In the genomic region with DNA sequence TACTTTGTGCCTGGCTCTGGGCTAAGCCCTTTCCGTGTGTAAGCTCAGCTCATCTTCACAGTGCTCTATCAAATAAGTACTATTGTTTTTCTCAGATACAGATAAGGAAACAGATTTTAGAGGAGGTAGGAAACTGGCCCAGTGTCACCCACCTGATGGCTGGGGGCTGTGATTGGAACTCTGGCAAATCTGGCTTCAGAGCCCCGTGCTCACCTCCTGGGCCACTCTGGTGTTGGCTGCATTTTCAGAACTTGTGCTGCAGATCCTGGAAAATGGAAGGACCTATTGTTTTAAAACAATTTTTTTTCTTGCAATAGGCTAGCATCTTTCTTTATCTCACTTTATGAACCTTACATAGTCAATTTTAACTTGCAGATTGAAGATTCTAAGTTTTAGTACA, we compare ENCODE assay signal across 2 cellular contexts.
TF ChIP-seq lines count a peak whose summit lies in the region.

No MANE protein-coding gene starts in this region.

TF ChIP-seq in HepG2, 621 proteins besides CTCF, POLR2A, EP300 and RAD21:
- TF ChIP-seq GTF2F1 (IDR thresholded peaks at IDR 0.05; ENCODE audit: low read length), result no peak
- TF ChIP-seq TCF12 (IDR thresholded peaks at IDR 0.05), result no peak
- no peak for TF ChIP-seq TCF12 (CRISPR knock-in tag; IDR thresholded peaks at IDR 0.05)
- TF ChIP-seq ZFP36L2 (CRISPR knock-in tag; IDR thresholded peaks at IDR 0.05), result no peak
- TF ChIP-seq SMYD3 (CRISPR knock-in tag; IDR thresholded peaks at IDR 0.05), result no peak
- TF ChIP-seq, protein P1, sequence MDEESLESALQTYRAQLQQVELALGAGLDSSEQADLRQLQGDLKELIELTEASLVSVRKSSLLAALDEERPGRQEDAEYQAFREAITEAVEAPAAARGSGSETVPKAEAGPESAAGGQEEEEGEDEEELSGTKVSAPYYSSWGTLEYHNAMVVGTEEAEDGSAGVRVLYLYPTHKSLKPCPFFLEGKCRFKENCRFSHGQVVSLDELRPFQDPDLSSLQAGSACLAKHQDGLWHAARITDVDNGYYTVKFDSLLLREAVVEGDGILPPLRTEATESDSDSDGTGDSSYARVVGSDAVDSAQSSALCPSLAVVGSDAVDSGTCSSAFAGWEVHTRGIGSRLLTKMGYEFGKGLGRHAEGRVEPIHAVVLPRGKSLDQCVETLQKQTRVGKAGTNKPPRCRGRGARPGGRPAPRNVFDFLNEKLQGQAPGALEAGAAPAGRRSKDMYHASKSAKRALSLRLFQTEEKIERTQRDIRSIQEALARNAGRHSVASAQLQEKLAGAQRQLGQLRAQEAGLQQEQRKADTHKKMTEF (CRISPR knock-in tag; IDR thresholded peaks at IDR 0.05), result no peak
- 0 out of 2 replicates have a peak, but pooled peaks have one; percentile 41 for TF ChIP-seq RBFOX2 (IDR thresholded peaks at IDR 0.05; ENCODE audit: low read depth, low read length)

TF ChIP-seq in WTC11, 78 proteins besides CTCF, POLR2A, EP300 and RAD21:
- TF ChIP-seq RORB (CRISPR knock-in tag; IDR thresholded peaks at IDR 0.05) (no peak), SP1 (CRISPR knock-in tag; conservative IDR thresholded peaks at IDR 0.05) (no peak), ATF1 (CRISPR knock-in tag; IDR thresholded peaks at IDR 0.05) (no peak), MYBL2 (CRISPR knock-in tag; IDR thresholded peaks at IDR 0.05) (no peak), ETV6 (CRISPR knock-in tag; IDR thresholded peaks at IDR 0.05) (no peak), TP53 (CRISPR knock-in tag; IDR thresholded peaks at IDR 0.05) (no peak), CREB1 (CRISPR knock-in tag; IDR thresholded peaks at IDR 0.05) (no peak), NFATC4 (CRISPR knock-in tag; IDR thresholded peaks at IDR 0.05) (no peak), ZNF423 (CRISPR knock-in tag; IDR thresholded peaks at IDR 0.05) (no peak), NFYB (CRISPR knock-in tag; conservative IDR thresholded peaks at IDR 0.05; ENCODE audit: low read depth) (no peak), NR2C2 (CRISPR knock-in tag; IDR thresholded peaks at IDR 0.05) (no peak), ZNF396 (CRISPR knock-in tag; IDR thresholded peaks at IDR 0.05; ENCODE audit: borderline replicate concordance) (no peak), RELA (CRISPR knock-in tag; IDR thresholded peaks at IDR 0.05; ENCODE audit: borderline replicate concordance) (no peak)
- TF ChIP-seq, protein P2, sequence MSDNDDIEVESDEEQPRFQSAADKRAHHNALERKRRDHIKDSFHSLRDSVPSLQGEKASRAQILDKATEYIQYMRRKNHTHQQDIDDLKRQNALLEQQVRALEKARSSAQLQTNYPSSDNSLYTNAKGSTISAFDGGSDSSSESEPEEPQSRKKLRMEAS (CRISPR knock-in tag; IDR thresholded peaks at IDR 0.05), result no peak
- TF ChIP-seq, protein P3, sequence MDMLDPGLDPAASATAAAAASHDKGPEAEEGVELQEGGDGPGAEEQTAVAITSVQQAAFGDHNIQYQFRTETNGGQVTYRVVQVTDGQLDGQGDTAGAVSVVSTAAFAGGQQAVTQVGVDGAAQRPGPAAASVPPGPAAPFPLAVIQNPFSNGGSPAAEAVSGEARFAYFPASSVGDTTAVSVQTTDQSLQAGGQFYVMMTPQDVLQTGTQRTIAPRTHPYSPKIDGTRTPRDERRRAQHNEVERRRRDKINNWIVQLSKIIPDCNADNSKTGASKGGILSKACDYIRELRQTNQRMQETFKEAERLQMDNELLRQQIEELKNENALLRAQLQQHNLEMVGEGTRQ (CRISPR knock-in tag; IDR thresholded peaks at IDR 0.05), result no peak
- TF ChIP-seq, protein P4, sequence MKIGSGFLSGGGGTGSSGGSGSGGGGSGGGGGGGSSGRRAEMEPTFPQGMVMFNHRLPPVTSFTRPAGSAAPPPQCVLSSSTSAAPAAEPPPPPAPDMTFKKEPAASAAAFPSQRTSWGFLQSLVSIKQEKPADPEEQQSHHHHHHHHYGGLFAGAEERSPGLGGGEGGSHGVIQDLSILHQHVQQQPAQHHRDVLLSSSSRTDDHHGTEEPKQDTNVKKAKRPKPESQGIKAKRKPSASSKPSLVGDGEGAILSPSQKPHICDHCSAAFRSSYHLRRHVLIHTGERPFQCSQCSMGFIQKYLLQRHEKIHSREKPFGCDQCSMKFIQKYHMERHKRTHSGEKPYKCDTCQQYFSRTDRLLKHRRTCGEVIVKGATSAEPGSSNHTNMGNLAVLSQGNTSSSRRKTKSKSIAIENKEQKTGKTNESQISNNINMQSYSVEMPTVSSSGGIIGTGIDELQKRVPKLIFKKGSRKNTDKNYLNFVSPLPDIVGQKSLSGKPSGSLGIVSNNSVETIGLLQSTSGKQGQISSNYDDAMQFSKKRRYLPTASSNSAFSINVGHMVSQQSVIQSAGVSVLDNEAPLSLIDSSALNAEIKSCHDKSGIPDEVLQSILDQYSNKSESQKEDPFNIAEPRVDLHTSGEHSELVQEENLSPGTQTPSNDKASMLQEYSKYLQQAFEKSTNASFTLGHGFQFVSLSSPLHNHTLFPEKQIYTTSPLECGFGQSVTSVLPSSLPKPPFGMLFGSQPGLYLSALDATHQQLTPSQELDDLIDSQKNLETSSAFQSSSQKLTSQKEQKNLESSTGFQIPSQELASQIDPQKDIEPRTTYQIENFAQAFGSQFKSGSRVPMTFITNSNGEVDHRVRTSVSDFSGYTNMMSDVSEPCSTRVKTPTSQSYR (CRISPR knock-in tag; IDR thresholded peaks at IDR 0.05), result no peak
- TF ChIP-seq, protein P5, sequence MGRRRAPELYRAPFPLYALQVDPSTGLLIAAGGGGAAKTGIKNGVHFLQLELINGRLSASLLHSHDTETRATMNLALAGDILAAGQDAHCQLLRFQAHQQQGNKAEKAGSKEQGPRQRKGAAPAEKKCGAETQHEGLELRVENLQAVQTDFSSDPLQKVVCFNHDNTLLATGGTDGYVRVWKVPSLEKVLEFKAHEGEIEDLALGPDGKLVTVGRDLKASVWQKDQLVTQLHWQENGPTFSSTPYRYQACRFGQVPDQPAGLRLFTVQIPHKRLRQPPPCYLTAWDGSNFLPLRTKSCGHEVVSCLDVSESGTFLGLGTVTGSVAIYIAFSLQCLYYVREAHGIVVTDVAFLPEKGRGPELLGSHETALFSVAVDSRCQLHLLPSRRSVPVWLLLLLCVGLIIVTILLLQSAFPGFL (CRISPR knock-in tag; IDR thresholded peaks at IDR 0.05; ENCODE audit: borderline replicate concordance), result no peak
- TF ChIP-seq, protein P6, sequence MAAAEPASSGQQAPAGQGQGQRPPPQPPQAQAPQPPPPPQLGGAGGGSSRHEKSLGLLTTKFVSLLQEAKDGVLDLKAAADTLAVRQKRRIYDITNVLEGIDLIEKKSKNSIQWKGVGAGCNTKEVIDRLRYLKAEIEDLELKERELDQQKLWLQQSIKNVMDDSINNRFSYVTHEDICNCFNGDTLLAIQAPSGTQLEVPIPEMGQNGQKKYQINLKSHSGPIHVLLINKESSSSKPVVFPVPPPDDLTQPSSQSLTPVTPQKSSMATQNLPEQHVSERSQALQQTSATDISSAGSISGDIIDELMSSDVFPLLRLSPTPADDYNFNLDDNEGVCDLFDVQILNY (CRISPR knock-in tag; IDR thresholded peaks at IDR 0.05), result no peak
- TF ChIP-seq, protein P7, sequence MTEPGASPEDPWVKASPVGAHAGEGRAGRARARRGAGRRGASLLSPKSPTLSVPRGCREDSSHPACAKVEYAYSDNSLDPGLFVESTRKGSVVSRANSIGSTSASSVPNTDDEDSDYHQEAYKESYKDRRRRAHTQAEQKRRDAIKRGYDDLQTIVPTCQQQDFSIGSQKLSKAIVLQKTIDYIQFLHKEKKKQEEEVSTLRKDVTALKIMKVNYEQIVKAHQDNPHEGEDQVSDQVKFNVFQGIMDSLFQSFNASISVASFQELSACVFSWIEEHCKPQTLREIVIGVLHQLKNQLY (CRISPR knock-in tag; IDR thresholded peaks at IDR 0.05), result no peak
TF ChIP-seq in WTC11: peak in this region for 0.
